ENCODE assay signal across 8 cellular contexts in genomic region chr6:134436281-134436815, GRCh38.
DNase-seq lines count a peak whose midpoint lies in the region; ATAC-seq, FAIRE-seq and TF ChIP-seq lines count a peak whose summit lies in the region.

No MANE protein-coding gene starts in this region.

- no peaks in the 10 kb centered on the region for H3K36me3 Mint-ChIP-seq in T-helper 2 cell treated with Interferon-gamma antibody and Interleukin-4, amounts not matched to agents 5 μg/mL and 100 μg/mL, for 36 hours (ENCODE audit: low read depth)

- H3K27me3 ChIP-seq in GM12878 (replicated peaks in 1 of 2; ENCODE audit: control insufficient read depth in 2 of 2, insufficient read depth in 2 of 2, low read length in 1 of 2), result no peaks in the 10 kb centered on the region
- no peaks in the 10 kb centered on the region for H3K27me3 ChIP-seq in left lung

- no peak for TF ChIP-seq EP300 in GM12878 (IDR thresholded peaks at IDR 0.05; ENCODE audit: borderline replicate concordance in 1 of 2, control insufficient read depth in 1 of 2, low read depth in 2 of 2, low read length in 2 of 2)

- peak overlapping the region; percentile 93 for H3K27ac Mint-ChIP-seq in T-helper 2 cell treated with Interferon-gamma antibody and Interleukin-4, amounts not matched to agents 5 μg/mL and 100 μg/mL, for 36 hours

- H3K4me1 Mint-ChIP-seq in T-helper 2 cell treated with Interferon-gamma antibody and Interleukin-4, amounts not matched to agents 5 μg/mL and 100 μg/mL, for 36 hours (ENCODE audit: low read depth), result peaks cover 35% of the 10 kb centered on the region

- WGBS in GM12878 (ENCODE audit: insufficient coverage, insufficient replicate concordance, low lambda C conversion rate, missing lambda C conversion rate), result under 1% methylated on average over 9 of the region's 9 CpGs

- in situ Hi-C loops in GM12878 (cut with MboI), result no loop called here

- TF ChIP-seq RAD21 in GM12878 (IDR thresholded peaks at IDR 0.05; ENCODE audit: insufficient read depth, low read depth, low read length), result no peak

- no peak overlapping the region for H3K27ac ChIP-seq in GM12878 (ENCODE audit: control insufficient read depth, insufficient read depth)
- peak overlapping the region; percentile 69 to 73 for H3K27ac ChIP-seq in left lung

- peak overlapping the region; percentile 78 for H3K4me3 Mint-ChIP-seq in T-helper 2 cell treated with Interferon-gamma antibody and Interleukin-4, amounts not matched to agents 5 μg/mL and 100 μg/mL, for 36 hours

- H3K4me1 ChIP-seq in GM12878 (ENCODE audit: control insufficient read depth, insufficient read depth, low read length), result peaks cover 9% of the 10 kb centered on the region
- peaks cover 3 to 24% of the 10 kb centered on the region in 2 donors for H3K4me1 ChIP-seq in left lung

- H3K36me3 ChIP-seq in GM12878 (ENCODE audit: control insufficient read depth in 2 of 2, insufficient read depth in 2 of 2, low read length in 1 of 2), result no peaks in the 10 kb centered on the region
- no peaks in the 10 kb centered on the region for H3K36me3 ChIP-seq in left lung

- TF ChIP-seq POLR2A in GM12878 (IDR thresholded peaks at IDR 0.05; ENCODE audit: low read depth, low read length), result no peak

- intact Hi-C loops in GM12878 (cut with micrococcal nuclease; ENCODE audit: unreplicated experiment) (loop anchor here (2.0 to 5.0 kb wide), 3 partner anchors 58 to 259 kb away; no protein-coding TSS in a partner anchor), left lung (cut with DNase I) (no loop called here)

- no peaks in the 10 kb centered on the region for H3K9me3 Mint-ChIP-seq in T-helper 2 cell treated with Interferon-gamma antibody and Interleukin-4, amounts not matched to agents 5 μg/mL and 100 μg/mL, for 36 hours

- BruUV-seq in GM12878 (replicated peaks; lab: Mats Ljungman, UMichigan), result no TSS peak

- no peaks in the 10 kb centered on the region for H3K79me2 ChIP-seq in GM12878 (ENCODE audit: control insufficient read depth, insufficient read depth, low read length)

- CTCF ChIA-PET in GM12878 (lab: Yijun Ruan, JAX), result interaction anchor here (1.4 to 2.7 kb wide), 2 partner anchors 205 to 262 kb away, joined by 3 to 9 read pairs; no protein-coding TSS in a partner anchor

- no peak overlapping the region for H3K9ac ChIP-seq in GM12878 (ENCODE audit: control insufficient read depth, insufficient read depth, low read length)

- H3K4me3 ChIP-seq in AG10803 (ENCODE audit: low read length) (peak overlapping the region; percentile 43), GM12878 (peak overlapping the region; percentile 9; the same call in 1 of the 2 replicates), left lung (no peak overlapping the region)

- H3K4me2 ChIP-seq in GM12878 (ENCODE audit: control insufficient read depth, insufficient read depth), result peak overlapping the region; percentile 73

- H4K20me1 ChIP-seq in GM12878 (ENCODE audit: control insufficient read depth, insufficient read depth), result no peaks in the 10 kb centered on the region

- DNase-seq in AG10803 (ENCODE audit: low read depth), result peak; percentile 96
- DNase-seq in T-helper 2 cell treated with Interferon-gamma antibody and Interleukin-4, amounts not matched to agents 5 μg/mL and 100 μg/mL, for 36 hours (ENCODE audit: low spot score), result peak; percentile 83
- DNase-seq in GM12878 (ENCODE audit: low read depth, low spot score), result peak; percentile 57
- peak in 1 of 2 donors; percentile 81 for DNase-seq in left lung
- peak; percentile 30 to 49 for DNase-seq in stimulated activated CD8-positive, alpha-beta memory T cell treated with anti-CD3 and anti-CD28 coated beads, Interleukin-2, amount 100 ng/mL, for 48 hours (ENCODE audit: low read depth in 2 of 2)
- DNase-seq in NCI-H187 treated with DMSO at 0.1 percent for 48 hours (lab: John Stamatoyannopoulos, UW), result no peak

- RAD21 ChIA-PET in GM12878 (lab: Charles Lee; ENCODE audit: unreplicated experiment), result interaction anchor here (0.9 to 1.0 kb wide), 2 partner anchors 44 to 63 kb away, joined by 3 to 5 read pairs; no protein-coding TSS in a partner anchor

- SMC1A ChIA-PET in GM12878 (lab: Charles Lee; ENCODE audit: uncharacterized antibody, unreplicated experiment), result interaction anchor here (1.0 to 2.8 kb wide), 6 partner anchors 28 to 259 kb away, joined by 3 to 12 read pairs (median 4); no protein-coding TSS in a partner anchor

- H3K27me3 Mint-ChIP-seq in T-helper 2 cell treated with Interferon-gamma antibody and Interleukin-4, amounts not matched to agents 5 μg/mL and 100 μg/mL, for 36 hours (ENCODE audit: low read depth), result no peaks in the 10 kb centered on the region

- POLR2A ChIA-PET in GM12878 (lab: Charles Lee), result interaction anchor here (0.7 to 1.1 kb wide), 3 partner anchors 32 to 126 kb away, joined by 3 to 5 read pairs (median 3); no protein-coding TSS in a partner anchor

- no peaks in the 10 kb centered on the region for H3K9me3 ChIP-seq in GM12878 (replicated peaks; ENCODE audit: control insufficient read depth, insufficient read depth, low read length)
- H3K9me3 ChIP-seq in left lung, result no peaks in the 10 kb centered on the region

- TF ChIP-seq CTCF in AG10803 (conservative IDR thresholded peaks at IDR 0.05; ENCODE audit: low read length) (no peak), GM12878 (IDR thresholded peaks at IDR 0.05 in 2 of 3, conservative IDR thresholded peaks at IDR 0.05 in 1 of 3; ENCODE audit: control insufficient read depth in 2 of 3, extremely low read depth in 1 of 3, insufficient read depth in 1 of 3, low read depth in 3 of 3, low read length in 3 of 3) (no peak), left lung (IDR thresholded peaks at IDR 0.05) (no peak)

- peak overlapping the region; percentile 29 for H2AFZ ChIP-seq in GM12878 (ENCODE audit: control insufficient read depth, low read depth, low read length)

- ATAC-seq in GM19351 (IDR thresholded peaks at IDR 0.05; ENCODE audit: unreplicated experiment), result peak; percentile 89
- ATAC-seq in HG03432 (IDR thresholded peaks at IDR 0.05; ENCODE audit: unreplicated experiment), result peak; percentile 95
- peak; percentile 95 for ATAC-seq in GM12878
- ATAC-seq in left lung, result peak; percentile 93

- peak; percentile 79 for FAIRE-seq in GM12878 (lab: Jason Lieb, UNC)

TF ChIP-seq in GM12878, 131 proteins besides CTCF, POLR2A, EP300 and RAD21 (continues in another document):
- TF ChIP-seq ZBTB4 (CRISPR knock-in tag; IDR thresholded peaks at IDR 0.05) (no peak), MYC (IDR thresholded peaks at IDR 0.05; ENCODE audit: insufficient read depth, insufficient read length, insufficient replicate concordance, low read length, severe bottlenecking) (no peak), ATF2 (IDR thresholded peaks at IDR 0.05; ENCODE audit: low read length) (peak; percentile 36; the same call in 1 of the 2 replicates), SMARCA5 (IDR thresholded peaks at IDR 0.05) (no peak), JUND (IDR thresholded peaks at IDR 0.05; ENCODE audit: low read depth, low read length) (0 out of 2 replicates have a peak, but pooled peaks have one; percentile 30), CBX3 (IDR thresholded peaks at IDR 0.05; ENCODE audit: borderline replicate concordance, low read depth) (no peak), NFIC (IDR thresholded peaks at IDR 0.05; ENCODE audit: low read depth, low read length) (peak; percentile 62), ETV6 (conservative IDR thresholded peaks at IDR 0.05 in 1 of 2, IDR thresholded peaks at IDR 0.05 in 1 of 2; ENCODE audit: borderline replicate concordance in 1 of 2, low read depth in 1 of 2) (peak in 1 of 2 experiments; percentile 71; a peak in 2 of 4 replicates), SIX5 (IDR thresholded peaks at IDR 0.05; ENCODE audit: low read depth, low read length, severe bottlenecking) (no peak), IKZF2 (IDR thresholded peaks at IDR 0.05) (peak; percentile 27 to 40; a peak in 2 of 4 replicates), SUPT20H (IDR thresholded peaks at IDR 0.05; ENCODE audit: borderline replicate concordance, control insufficient read depth, low read depth, low read length) (no peak), NR2F1 (conservative IDR thresholded peaks at IDR 0.05) (peak; percentile 27; the same call in 1 of the 2 replicates)

Comparison
In these comparisons a context has a peak if more than half of its experiments do, and no peak if none do; other contexts are left out.
1. H3K4me3 ChIP-seq: peak in AG10803 (single experiment) and GM12878 (single experiment); none in left lung (0 of 2).
2. Peak in every context shown above with its lines, with median percentiles within 50 percentile points of each other: ATAC-seq.